In genomic region chr14:98298481-98299227, GRCh38 we compare ENCODE assay signal across 16 cellular contexts.
A peak's percentile ranks its signal among the peaks of the same experiment; 100 is the strongest.
DNase-seq lines count a peak whose midpoint lies in the region; ATAC-seq and TF ChIP-seq lines count a peak whose summit lies in the region.
"Had no signal": no experiment of that assay in that cellular context is flagged by ENCODE, and none has a peak within 500 bp of the region (broad histone marks: within the 10 kb centered on the region; RNA-seq: fewer than 3 reads in every experiment).

No MANE protein-coding gene starts in this region.

- H3K9me3 Mint-ChIP-seq in CD4-positive, alpha-beta memory T cell = no peaks in the 10 kb centered on the region
- peaks cover 5% of the 10 kb centered on the region for H3K9me3 Mint-ChIP-seq in activated T-helper 17 cell treated with anti-CD3 and anti-CD28 coated beads, Interleukin-2, amount 50 U/mL, for 72 hours
- peaks cover 8% of the 10 kb centered on the region for H3K9me3 Mint-ChIP-seq in Calu3 (ENCODE audit: low read depth, unreplicated experiment)
- no peaks in the 10 kb centered on the region for H3K9me3 Mint-ChIP-seq in activated naive CD4-positive, alpha-beta T cell treated with anti-CD3 and anti-CD28 coated beads for 36 hours
- H3K9me3 Mint-ChIP-seq: CD4-positive, CD25-positive, alpha-beta regulatory T cell had no signal

- no peaks in the 10 kb centered on the region for H3K36me3 Mint-ChIP-seq in CD4-positive, alpha-beta memory T cell
- no peaks in the 10 kb centered on the region for H3K36me3 Mint-ChIP-seq in activated T-helper 17 cell treated with anti-CD3 and anti-CD28 coated beads, Interleukin-2, amount 50 U/mL, for 72 hours (ENCODE audit: low read depth)
- no peaks in the 10 kb centered on the region for H3K36me3 Mint-ChIP-seq in Calu3 (ENCODE audit: insufficient read depth, unreplicated experiment)
- H3K36me3 Mint-ChIP-seq in activated naive CD4-positive, alpha-beta T cell treated with anti-CD3 and anti-CD28 coated beads for 36 hours (ENCODE audit: low read depth) = no peaks in the 10 kb centered on the region
- H3K36me3 Mint-ChIP-seq: CD4-positive, CD25-positive, alpha-beta regulatory T cell; IgD-negative memory B cell had no signal

- peak overlapping the region in 2 of 8 donors; percentile 10 to 41 for H3K4me3 Mint-ChIP-seq in CD4-positive, alpha-beta memory T cell
- H3K4me3 Mint-ChIP-seq in activated T-helper 17 cell treated with anti-CD3 and anti-CD28 coated beads, Interleukin-2, amount 50 U/mL, for 72 hours = peak overlapping the region; percentile 32
- H3K4me3 Mint-ChIP-seq in Calu3 (ENCODE audit: low read depth, unreplicated experiment) = no peak overlapping the region
- no peak overlapping the region for H3K4me3 Mint-ChIP-seq in activated naive CD4-positive, alpha-beta T cell treated with anti-CD3 and anti-CD28 coated beads for 36 hours
- H3K4me3 Mint-ChIP-seq: CD4-positive, CD25-positive, alpha-beta regulatory T cell; H9; IgD-negative memory B cell had no signal

- H3K27me3 Mint-ChIP-seq in CD4-positive, alpha-beta memory T cell = no peaks in the 10 kb centered on the region
- H3K27me3 Mint-ChIP-seq in activated T-helper 17 cell treated with anti-CD3 and anti-CD28 coated beads, Interleukin-2, amount 50 U/mL, for 72 hours = no peaks in the 10 kb centered on the region
- H3K27me3 Mint-ChIP-seq in Calu3 (ENCODE audit: unreplicated experiment) = no peaks in the 10 kb centered on the region
- no peaks in the 10 kb centered on the region for H3K27me3 Mint-ChIP-seq in activated naive CD4-positive, alpha-beta T cell treated with anti-CD3 and anti-CD28 coated beads for 36 hours (ENCODE audit: low read depth)
- H3K27me3 Mint-ChIP-seq: CD4-positive, CD25-positive, alpha-beta regulatory T cell; IgD-negative memory B cell had no signal

- no peaks in the 10 kb centered on the region for H3K79me2 ChIP-seq in KMS-11 (ENCODE audit: insufficient read depth, low read depth)

- no peak overlapping the region for H3K4me3 ChIP-seq in CD4-positive, alpha-beta memory T cell (ENCODE audit: low read length in 2 of 2)
- H3K4me3 ChIP-seq in KMS-11 (IDR thresholded peaks at IDR 0.05; ENCODE audit: insufficient read depth, low read depth, low read length) (no peak overlapping the region), left lung (no peak overlapping the region), dorsolateral prefrontal cortex (no peak overlapping the region)
- H3K4me3 ChIP-seq: BLaER1 treated with 17β-estradiol and CSF1 and Interleukin-3, amounts not matched to agents 10 nM and 100 nM; GM12878 had no signal

- H4K20me1 ChIP-seq in KMS-11 (ENCODE audit: insufficient read depth) = no peaks in the 10 kb centered on the region
- H4K20me1 ChIP-seq: BLaER1 treated with 17β-estradiol and CSF1 and Interleukin-3, amounts not matched to agents 10 nM and 100 nM had no signal

- H3K4me2 ChIP-seq in KMS-11 = peak overlapping the region; percentile 44
- H3K4me2 ChIP-seq: BLaER1 treated with 17β-estradiol and CSF1 and Interleukin-3, amounts not matched to agents 10 nM and 100 nM had no signal

- POLR2A ChIA-PET in CD4-positive, alpha-beta memory T cell (lab: Charles Lee; ENCODE audit: partially characterized antibody) = interaction anchor here (0.7 kb wide), 1 partner anchor 546 kb away, joined by 3 read pairs; no protein-coding TSS in a partner anchor

- intact Hi-C loops in CD4-positive, alpha-beta memory T cell (cut with micrococcal nuclease) = no loop called here
- intact Hi-C loops in left lung (cut with DNase I) = no loop called here
- intact Hi-C loops in dorsolateral prefrontal cortex (cut with DNase I) = no loop called here
- intact Hi-C loops in Calu3 (cut with micrococcal nuclease; ENCODE audit: unreplicated experiment) = no loop called here
- intact Hi-C loops in activated naive CD4-positive, alpha-beta T cell treated with anti-CD3 and anti-CD28 coated beads for 36 hours (cut with micrococcal nuclease) = no loop called here

- H3K4me1 ChIP-seq in CD4-positive, alpha-beta memory T cell (ENCODE audit: insufficient read depth, low read length) = peaks cover 8% of the 10 kb centered on the region
- H3K4me1 ChIP-seq in KMS-11 (ENCODE audit: low read depth, poor library complexity, severe bottlenecking) = peaks cover 41% of the 10 kb centered on the region
- H3K4me1 ChIP-seq in left lung = no peaks in the 10 kb centered on the region
- H3K4me1 ChIP-seq: BLaER1 treated with 17β-estradiol and CSF1 and Interleukin-3, amounts not matched to agents 10 nM and 100 nM had no signal

- H3K9ac ChIP-seq in KMS-11 = peak overlapping the region; percentile 26; the same call in 1 of the 2 replicates
- H3K9ac ChIP-seq: BLaER1 treated with 17β-estradiol and CSF1 and Interleukin-3, amounts not matched to agents 10 nM and 100 nM had no signal

- H3K4me1 Mint-ChIP-seq in CD4-positive, alpha-beta memory T cell = peaks cover 5 to 10% (median 8%) of the 10 kb centered on the region in 4 donors
- peaks cover 14% of the 10 kb centered on the region for H3K4me1 Mint-ChIP-seq in activated T-helper 17 cell treated with anti-CD3 and anti-CD28 coated beads, Interleukin-2, amount 50 U/mL, for 72 hours
- no peaks in the 10 kb centered on the region for H3K4me1 Mint-ChIP-seq in Calu3 (ENCODE audit: low read depth, unreplicated experiment)
- H3K4me1 Mint-ChIP-seq in activated naive CD4-positive, alpha-beta T cell treated with anti-CD3 and anti-CD28 coated beads for 36 hours (ENCODE audit: low read depth) = no peaks in the 10 kb centered on the region
- H3K4me1 Mint-ChIP-seq: H9, IgD-negative memory B cell had no signal

- no peak overlapping the region for H3K27ac ChIP-seq in CD4-positive, alpha-beta memory T cell (ENCODE audit: low read depth, low read length)
- H3K27ac ChIP-seq in KMS-11 (peak overlapping the region; percentile 69), left lung (no peak overlapping the region), dorsolateral prefrontal cortex (no peak overlapping the region)
- H3K27ac ChIP-seq: BLaER1 treated with 17β-estradiol and CSF1 and Interleukin-3, amounts not matched to agents 10 nM and 100 nM had no signal

- H3K9me3 ChIP-seq in CD4-positive, alpha-beta memory T cell (ENCODE audit: control insufficient read depth in 1 of 2, low read length in 2 of 2) = no peaks in the 10 kb centered on the region
- no peaks in the 10 kb centered on the region for H3K9me3 ChIP-seq in left lung
- H3K9me3 ChIP-seq: BLaER1 treated with 17β-estradiol and CSF1 and Interleukin-3, amounts not matched to agents 10 nM and 100 nM had no signal

- H3K27me3 ChIP-seq in CD4-positive, alpha-beta memory T cell (ENCODE audit: insufficient read depth, low read length) = no peaks in the 10 kb centered on the region
- no peaks in the 10 kb centered on the region for H3K27me3 ChIP-seq in KMS-11 (ENCODE audit: insufficient read depth, low read depth)
- H3K27me3 ChIP-seq in left lung = no peaks in the 10 kb centered on the region
- H3K27me3 ChIP-seq in dorsolateral prefrontal cortex = peaks cover 0 to 30% (median 8%) of the 10 kb centered on the region in 45 donors
- H3K27me3 ChIP-seq: BLaER1 treated with 17β-estradiol and CSF1 and Interleukin-3, amounts not matched to agents 10 nM and 100 nM had no signal

- peak overlapping the region; percentile 23; the same call in 1 of the 2 replicates for H2AFZ ChIP-seq in KMS-11 (ENCODE audit: low read depth)

- CTCF ChIA-PET in CD4-positive, alpha-beta memory T cell (lab: Charles Lee; ENCODE audit: partially characterized antibody) = interaction anchor here (0.6 kb wide), 1 partner anchor 767 kb away, joined by 3 read pairs; no protein-coding TSS in a partner anchor
- CTCF ChIA-PET in Calu3 (lab: Charles Lee) = no interaction called here
- CTCF ChIA-PET in activated naive CD4-positive, alpha-beta T cell treated with anti-CD3 and anti-CD28 coated beads for 36 hours (lab: Charles Lee) = no interaction called here

- TF ChIP-seq CTCF in KMS-11 (conservative IDR thresholded peaks at IDR 0.05; ENCODE audit: low read depth, low read length) (no peak), left lung (IDR thresholded peaks at IDR 0.05) (no peak), dorsolateral prefrontal cortex (IDR thresholded peaks at IDR 0.05 in 54 of 56, conservative IDR thresholded peaks at IDR 0.05 in 2 of 56; ENCODE audit: low read depth in 1 of 56, partially characterized antibody in 56 of 56) (no peak), Calu3 (IDR thresholded peaks at IDR 0.05; ENCODE audit: unreplicated experiment) (no peak)

- BruUV-seq in Calu3 (replicated peaks; lab: Mats Ljungman, UMichigan) = no TSS peak

- peak in 3 of 5 donors; percentile 6 to 8 (median 6) for DNase-seq in CD4-positive, alpha-beta memory T cell
- DNase-seq in left lung (no peak), dorsolateral prefrontal cortex (no peak), AG20443 (ENCODE audit: low spot score) (no peak), Calu3 (no peak)
- DNase-seq in activated naive CD4-positive, alpha-beta T cell treated with anti-CD3 and anti-CD28 coated beads for 36 hours = no peak
- DNase-seq: 8988T; CD4-positive, CD25-positive, alpha-beta regulatory T cell; COR-L47; GOT3; H9 had no signal

- H3K27ac Mint-ChIP-seq in CD4-positive, alpha-beta memory T cell = peak overlapping the region in 3 of 7 donors; percentile 47 to 61 (median 58)
- no peak overlapping the region for H3K27ac Mint-ChIP-seq in activated T-helper 17 cell treated with anti-CD3 and anti-CD28 coated beads, Interleukin-2, amount 50 U/mL, for 72 hours
- no peak overlapping the region for H3K27ac Mint-ChIP-seq in Calu3 (ENCODE audit: unreplicated experiment)
- H3K27ac Mint-ChIP-seq in activated naive CD4-positive, alpha-beta T cell treated with anti-CD3 and anti-CD28 coated beads for 36 hours = no peak overlapping the region
- H3K27ac Mint-ChIP-seq: CD4-positive, CD25-positive, alpha-beta regulatory T cell; H9; IgD-negative memory B cell had no signal

- no peak for ATAC-seq in activated T-helper 17 cell treated with anti-CD3 and anti-CD28 coated beads, Interleukin-2, amount 50 U/mL, for 72 hours (replicated peaks)
- ATAC-seq in left lung = peak; percentile 84
- ATAC-seq: GM12878 had no signal

- H3K36me3 ChIP-seq in CD4-positive, alpha-beta memory T cell (ENCODE audit: insufficient read depth, low read length) = no peaks in the 10 kb centered on the region
- H3K36me3 ChIP-seq in KMS-11 (ENCODE audit: insufficient read depth) = no peaks in the 10 kb centered on the region
- H3K36me3 ChIP-seq in left lung = no peaks in the 10 kb centered on the region
- H3K36me3 ChIP-seq: BLaER1 treated with 17β-estradiol and CSF1 and Interleukin-3, amounts not matched to agents 10 nM and 100 nM had no signal

Comparison
In these comparisons a context has a peak if more than half of its experiments do, and no peak if none do; other contexts are left out.
1. DNase-seq: peak in CD4-positive, alpha-beta memory T cell (3 of 5); none in left lung (0 of 2), dorsolateral prefrontal cortex (0 of 10), AG20443 (single experiment), Calu3 (single experiment) and activated naive CD4-positive, alpha-beta T cell treated with anti-CD3 and anti-CD28 coated beads for 36 hours (single experiment).